Comparison of ENCODE assay signal across 9 cellular contexts in the genomic region with DNA sequence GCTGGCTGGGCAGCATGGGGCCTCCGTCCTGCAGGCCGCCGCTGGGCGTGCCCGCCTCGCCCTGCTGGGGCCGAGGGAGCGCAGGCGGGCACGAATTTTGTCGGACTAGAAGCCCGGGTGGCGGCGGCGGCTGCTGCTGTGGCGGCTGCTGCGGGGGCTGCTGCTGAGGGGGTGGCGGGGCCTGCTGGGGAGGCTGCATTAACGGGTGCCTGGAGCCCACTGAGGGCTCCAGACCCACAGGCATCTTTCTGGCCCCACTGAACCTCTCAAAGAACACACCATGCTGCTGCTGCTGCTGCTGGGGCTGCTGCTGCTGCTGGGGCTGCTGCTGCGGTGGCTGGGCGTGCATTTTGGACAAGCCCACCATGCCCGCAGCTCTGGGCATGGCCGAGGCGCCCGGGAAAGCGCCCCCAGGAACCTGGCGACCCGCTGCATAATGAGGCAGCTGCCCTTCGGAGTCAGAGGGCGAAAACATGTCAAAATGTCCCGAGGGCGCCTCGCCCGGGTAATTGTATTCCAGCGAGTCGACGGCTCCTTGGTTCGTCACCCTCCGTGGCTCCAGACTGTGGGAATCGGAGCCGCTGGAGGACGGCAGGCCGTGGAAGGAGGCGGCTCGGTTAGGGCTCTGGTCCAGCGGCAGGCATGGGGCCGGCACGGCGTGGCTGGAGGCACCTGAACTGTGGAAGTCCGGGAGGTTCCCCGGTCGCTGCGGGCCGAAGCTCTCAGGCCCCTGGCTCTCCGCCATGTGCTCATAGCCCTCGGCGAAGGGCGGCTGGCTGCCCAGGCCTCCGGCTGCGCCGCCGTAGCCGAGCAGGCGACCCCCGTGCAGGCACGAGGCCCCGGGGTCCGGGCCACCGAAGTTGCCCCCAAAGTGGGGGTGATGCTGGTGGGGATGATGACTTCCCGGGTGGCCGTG. TPM values are rescaled to one million over a fixed set of nuclear protein-coding genes. Genes with fewer than 3 reads are reported as not detected.
DNase-seq lines count a peak whose midpoint lies in the region; ATAC-seq and TF ChIP-seq lines count a peak whose summit lies in the region.
"Had no signal": no experiment of that assay in that cellular context is flagged by ENCODE, and none has a peak within 500 bp of the region (broad histone marks: within the 10 kb centered on the region; RNA-seq: fewer than 3 reads in every experiment).

No MANE protein-coding gene starts in this region.

- TF ChIP-seq CTCF in CD8-positive, alpha-beta T cell (IDR thresholded peaks at IDR 0.05), result no peak
- TF ChIP-seq CTCF in WTC11 (IDR thresholded peaks at IDR 0.05) (no peak), retinal pigment epithelial cell (conservative IDR thresholded peaks at IDR 0.05; ENCODE audit: low read depth, low read length) (no peak)

- intact Hi-C loops in CD8-positive, alpha-beta T cell (cut with DNase I, micrococcal nuclease), result loop anchor here (2.0 to 10.0 kb wide), 3 partner anchors 1127 to 1435 kb away; no protein-coding TSS in a partner anchor
- intact Hi-C loops in left ventricle myocardium superior (cut with micrococcal nuclease), result no loop called here
- intact Hi-C loops in posterior vena cava (cut with DNase I), result loop anchor here (5.0 to 10.0 kb wide), 5 partner anchors 127 to 1045 kb away; no protein-coding TSS in a partner anchor

- no peaks in the 10 kb centered on the region for H3K36me3 ChIP-seq in CD8-positive, alpha-beta T cell (ENCODE audit: insufficient read depth, low read length)

- no peak overlapping the region for H3K27ac Mint-ChIP-seq in CD8-positive, alpha-beta T cell
- H3K27ac Mint-ChIP-seq in WTC11, result no peak overlapping the region

- H3K27me3 ChIP-seq in CD8-positive, alpha-beta T cell (ENCODE audit: insufficient read depth, low read length), result peaks cover 9% of the 10 kb centered on the region

- no peak overlapping the region for H3K27ac ChIP-seq in CD8-positive, alpha-beta T cell (ENCODE audit: low read depth, low read length)
- H3K27ac ChIP-seq: VCaP had no signal

- peak overlapping the region; percentile 15 for H3K4me3 Mint-ChIP-seq in CD8-positive, alpha-beta T cell
- H3K4me3 Mint-ChIP-seq in WTC11, result peak overlapping the region; percentile 65

- no peaks in the 10 kb centered on the region for H3K9me3 Mint-ChIP-seq in CD8-positive, alpha-beta T cell
- H3K9me3 Mint-ChIP-seq in WTC11, result no peaks in the 10 kb centered on the region

- peaks cover 6% of the 10 kb centered on the region for H3K27me3 Mint-ChIP-seq in CD8-positive, alpha-beta T cell (ENCODE audit: low read depth)
- H3K27me3 Mint-ChIP-seq in WTC11 (ENCODE audit: low read depth), result peaks cover 84% of the 10 kb centered on the region

- CTCF ChIA-PET in CD8-positive, alpha-beta T cell (lab: Charles Lee), result no interaction called here
- CTCF ChIA-PET in WTC11 (lab: Charles Lee), result interaction anchor here (0.7 to 1.4 kb wide), 2 partner anchors 10 to 390 kb away, joined by 3 read pairs; no protein-coding TSS in a partner anchor

- POLR2A ChIA-PET in CD8-positive, alpha-beta T cell (lab: Charles Lee), result no interaction called here
- POLR2A ChIA-PET in WTC11 (lab: Charles Lee), result interaction anchor here (1.2 kb wide), 2 partner anchors 65 to 129 kb away, joined by 4 to 5 read pairs; no protein-coding TSS in a partner anchor

- H3K36me3 Mint-ChIP-seq in CD8-positive, alpha-beta T cell, result no peaks in the 10 kb centered on the region
- no peaks in the 10 kb centered on the region for H3K36me3 Mint-ChIP-seq in WTC11

- peaks cover 9% of the 10 kb centered on the region for H3K4me1 Mint-ChIP-seq in CD8-positive, alpha-beta T cell (ENCODE audit: low read depth)
- H3K4me1 Mint-ChIP-seq in WTC11, result peaks cover 50% of the 10 kb centered on the region

- no peak for ATAC-seq in CD8-positive, alpha-beta T cell
- ATAC-seq in WTC11 (no peak), left ventricle myocardium superior (peak; percentile 6), HG03520 (IDR thresholded peaks at IDR 0.05; ENCODE audit: unreplicated experiment) (no peak)

- no peak for DNase-seq in CD8-positive, alpha-beta T cell
- DNase-seq in WTC11 (ENCODE audit: low spot score) (no peak), left ventricle myocardium superior (peak; percentile 66), retinal pigment epithelial cell (ENCODE audit: low read depth) (no peak), NOMO-1 treated with DMSO at 0.1 percent for 48 hours (lab: John Stamatoyannopoulos, UW; ENCODE audit: unreplicated experiment) (no peak), SHP77 treated with DMSO at 0.1 percent for 48 hours (lab: John Stamatoyannopoulos, UW) (no peak), posterior vena cava (ENCODE audit: low spot score) (no peak)

- H3K9me3 ChIP-seq in CD8-positive, alpha-beta T cell (ENCODE audit: low read length), result no peaks in the 10 kb centered on the region

- H3K4me1 ChIP-seq in CD8-positive, alpha-beta T cell (ENCODE audit: insufficient read depth, low read length), result peaks cover 12% of the 10 kb centered on the region

- H3K4me3 ChIP-seq in CD8-positive, alpha-beta T cell (ENCODE audit: low read depth, low read length), result no peak overlapping the region
- H3K4me3 ChIP-seq in retinal pigment epithelial cell (ENCODE audit: low read length), result peak overlapping the region; percentile 74

TF ChIP-seq in WTC11, 78 proteins besides CTCF, POLR2A, EP300 and RAD21 (continues in another document):
- TF ChIP-seq, protein P1, sequence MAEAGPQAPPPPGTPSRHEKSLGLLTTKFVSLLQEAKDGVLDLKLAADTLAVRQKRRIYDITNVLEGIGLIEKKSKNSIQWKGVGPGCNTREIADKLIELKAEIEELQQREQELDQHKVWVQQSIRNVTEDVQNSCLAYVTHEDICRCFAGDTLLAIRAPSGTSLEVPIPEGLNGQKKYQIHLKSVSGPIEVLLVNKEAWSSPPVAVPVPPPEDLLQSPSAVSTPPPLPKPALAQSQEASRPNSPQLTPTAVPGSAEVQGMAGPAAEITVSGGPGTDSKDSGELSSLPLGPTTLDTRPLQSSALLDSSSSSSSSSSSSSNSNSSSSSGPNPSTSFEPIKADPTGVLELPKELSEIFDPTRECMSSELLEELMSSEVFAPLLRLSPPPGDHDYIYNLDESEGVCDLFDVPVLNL (CRISPR knock-in tag; IDR thresholded peaks at IDR 0.05; ENCODE audit: borderline replicate concordance, low read depth), result no peak
- TF ChIP-seq MYBL2 (CRISPR knock-in tag; IDR thresholded peaks at IDR 0.05), result 0 out of 2 replicates have a peak, but pooled peaks have one; percentile 59
- no peak for TF ChIP-seq EMX1 (CRISPR knock-in tag; IDR thresholded peaks at IDR 0.05)
- TF ChIP-seq GABPB1 (CRISPR knock-in tag; IDR thresholded peaks at IDR 0.05), result no peak
- no peak for TF ChIP-seq ZNF232 (CRISPR knock-in tag; IDR thresholded peaks at IDR 0.05)
- TF ChIP-seq, protein P2, sequence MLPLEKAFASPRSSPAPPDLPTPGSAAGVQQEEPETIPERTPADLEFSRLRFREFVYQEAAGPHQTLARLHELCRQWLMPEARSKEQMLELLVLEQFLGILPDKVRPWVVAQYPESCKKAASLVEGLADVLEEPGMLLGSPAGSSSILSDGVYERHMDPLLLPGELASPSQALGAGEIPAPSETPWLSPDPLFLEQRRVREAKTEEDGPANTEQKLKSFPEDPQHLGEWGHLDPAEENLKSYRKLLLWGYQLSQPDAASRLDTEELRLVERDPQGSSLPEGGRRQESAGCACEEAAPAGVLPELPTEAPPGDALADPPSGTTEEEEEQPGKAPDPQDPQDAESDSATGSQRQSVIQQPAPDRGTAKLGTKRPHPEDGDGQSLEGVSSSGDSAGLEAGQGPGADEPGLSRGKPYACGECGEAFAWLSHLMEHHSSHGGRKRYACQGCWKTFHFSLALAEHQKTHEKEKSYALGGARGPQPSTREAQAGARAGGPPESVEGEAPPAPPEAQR (CRISPR knock-in tag; IDR thresholded peaks at IDR 0.05), result no peak
- no peak for TF ChIP-seq OVOL2 (CRISPR knock-in tag; IDR thresholded peaks at IDR 0.05; ENCODE audit: borderline replicate concordance)
- peak; percentile 67; the same call in 1 of the 2 replicates for TF ChIP-seq FOXP1 (CRISPR knock-in tag; IDR thresholded peaks at IDR 0.05; ENCODE audit: borderline replicate concordance)
- TF ChIP-seq GRHL2 (CRISPR knock-in tag; IDR thresholded peaks at IDR 0.05; ENCODE audit: insufficient replicate concordance, severe bottlenecking), result no peak
- TF ChIP-seq, protein P3, sequence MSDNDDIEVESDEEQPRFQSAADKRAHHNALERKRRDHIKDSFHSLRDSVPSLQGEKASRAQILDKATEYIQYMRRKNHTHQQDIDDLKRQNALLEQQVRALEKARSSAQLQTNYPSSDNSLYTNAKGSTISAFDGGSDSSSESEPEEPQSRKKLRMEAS (CRISPR knock-in tag; IDR thresholded peaks at IDR 0.05), result peak; percentile 90
- TF ChIP-seq, protein P4, sequence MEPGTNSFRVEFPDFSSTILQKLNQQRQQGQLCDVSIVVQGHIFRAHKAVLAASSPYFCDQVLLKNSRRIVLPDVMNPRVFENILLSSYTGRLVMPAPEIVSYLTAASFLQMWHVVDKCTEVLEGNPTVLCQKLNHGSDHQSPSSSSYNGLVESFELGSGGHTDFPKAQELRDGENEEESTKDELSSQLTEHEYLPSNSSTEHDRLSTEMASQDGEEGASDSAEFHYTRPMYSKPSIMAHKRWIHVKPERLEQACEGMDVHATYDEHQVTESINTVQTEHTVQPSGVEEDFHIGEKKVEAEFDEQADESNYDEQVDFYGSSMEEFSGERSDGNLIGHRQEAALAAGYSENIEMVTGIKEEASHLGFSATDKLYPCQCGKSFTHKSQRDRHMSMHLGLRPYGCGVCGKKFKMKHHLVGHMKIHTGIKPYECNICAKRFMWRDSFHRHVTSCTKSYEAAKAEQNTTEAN (CRISPR knock-in tag; IDR thresholded peaks at IDR 0.05), result no peak
- TF ChIP-seq RELA (CRISPR knock-in tag; IDR thresholded peaks at IDR 0.05; ENCODE audit: borderline replicate concordance), result 0 out of 2 replicates have a peak, but pooled peaks have one; percentile 41

RNA-seq across cellular contexts. Expression of a gene that starts 2.0 kb away (rescaled TPM):
- under 1 TPM; 0.36 to 0.38 TPM for total RNA-seq in CD8-positive, alpha-beta T cell
- total RNA-seq in WTC11 (2021) (16.3 to 21.3 TPM (median 16.7 TPM) in 3 replicates), left ventricle myocardium superior (5.3 TPM), posterior vena cava (10 to 100 TPM; 22.9 to 41.8 TPM)
